8 cellular contexts compared by ENCODE assay signal in the genomic region with DNA sequence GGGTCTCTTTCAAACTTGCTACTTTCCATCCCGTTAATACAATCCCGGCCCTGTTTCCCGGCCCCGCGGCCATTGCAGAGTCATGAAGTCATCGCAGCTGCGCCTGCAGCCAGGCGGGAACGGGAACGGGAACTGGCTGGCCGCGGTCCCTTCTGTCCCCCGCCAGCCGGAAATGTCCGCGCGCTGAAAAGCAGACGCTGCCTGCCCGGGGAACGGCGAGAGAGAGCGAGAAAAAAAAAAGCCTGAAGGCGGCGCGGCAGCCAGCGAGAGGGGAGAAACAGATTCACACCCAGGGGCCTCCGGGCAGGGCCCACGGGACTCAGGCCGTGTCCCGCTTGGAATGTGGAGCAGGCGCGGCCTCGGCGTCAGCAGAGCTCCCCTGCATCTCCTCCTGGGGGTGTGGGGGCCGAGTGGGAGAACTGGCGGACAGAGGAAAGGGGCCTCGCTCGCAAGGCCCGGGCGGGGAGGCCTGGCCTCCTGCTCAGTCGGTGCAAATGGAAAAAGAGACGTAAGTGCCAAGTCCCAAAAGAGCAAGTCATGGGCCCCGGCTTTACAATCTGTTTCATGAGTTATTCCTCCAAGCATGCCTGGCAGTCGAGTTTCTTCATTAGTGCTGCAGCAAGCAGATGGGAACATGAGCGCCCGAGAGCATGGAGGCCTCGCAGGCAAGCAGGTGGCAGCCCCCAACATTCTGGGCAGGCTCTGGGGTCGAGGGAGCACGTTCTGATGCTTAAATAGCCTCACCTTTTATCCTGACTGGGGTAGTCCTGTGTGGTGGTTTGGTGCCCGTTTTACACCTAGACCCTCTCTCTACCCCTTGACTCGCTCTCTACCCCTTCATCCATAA.
A peak's percentile ranks its signal among the peaks of the same experiment; 100 is the strongest.
DNase-seq lines count a peak whose midpoint lies in the region; ATAC-seq and TF ChIP-seq lines count a peak whose summit lies in the region.

No MANE protein-coding gene starts in this region.

- peaks cover 0 to 14% (median 0%) of the 10 kb centered on the region in 9 donors for H3K27me3 ChIP-seq in heart left ventricle

- TF ChIP-seq POLR2A in heart left ventricle (IDR thresholded peaks at IDR 0.05), result no peak

- no peaks in the 10 kb centered on the region for H3K36me3 ChIP-seq in heart left ventricle

- peak; percentile 86 to 97 (median 96) for ATAC-seq in heart left ventricle
- peak; percentile 78 for ATAC-seq in omental fat pad (ENCODE audit: low FRiP score)
- ATAC-seq in GM18520 (IDR thresholded peaks at IDR 0.05; ENCODE audit: unreplicated experiment), result no peak
- ATAC-seq in HG03457 (IDR thresholded peaks at IDR 0.05; ENCODE audit: unreplicated experiment), result no peak
- ATAC-seq in GM21367 (IDR thresholded peaks at IDR 0.05; ENCODE audit: unreplicated experiment), result no peak

- WGBS in heart left ventricle, 4 donors, result 14 to 17% (median 16%) methylated on average over 42 to 51 of the region's 51 CpGs

- peak; percentile 6 for DNase-seq in stimulated activated CD4-positive, alpha-beta T cell treated with anti-CD3 and anti-CD28 coated beads, Interleukin-15, amount 100 ng/mL, for 24 hours
- DNase-seq in stimulated activated CD4-positive, alpha-beta T cell treated with anti-CD3 and anti-CD28 coated beads, Interleukin-1b, Interleukin-23, amount 100 ng/mL, for 48 hours, result no peak
- peak; percentile 45 for DNase-seq in amniotic stem cell (lab: John Stamatoyannopoulos, UW)
- DNase-seq in heart left ventricle, result peak; percentile 89 to 92 (median 89)
- peak; percentile 42 for DNase-seq in omental fat pad (ENCODE audit: low spot score)

- TF ChIP-seq CTCF in heart left ventricle (IDR thresholded peaks at IDR 0.05) (peak in 7 of 12 donors; percentile 6 to 49 (median 29)), omental fat pad (IDR thresholded peaks at IDR 0.05) (no peak)

- H3K27ac ChIP-seq in heart left ventricle, result peak overlapping the region; percentile 66 to 92 (median 84)

- H3K4me3 ChIP-seq in heart left ventricle, result peak overlapping the region in 11 of 12 donors; percentile 13 to 53 (median 47)

- intact Hi-C loops in heart left ventricle (cut with DNase I), result loop anchor here in 6 of 10 donors (2.0 to 10.0 kb wide), 3 partner anchors 201 to 204 kb away; a partner anchor contains a TSS

- peaks cover 0 to 11% (median 0%) of the 10 kb centered on the region in 12 donors for H3K9me3 ChIP-seq in heart left ventricle

- peaks cover 0 to 21% (median 11%) of the 10 kb centered on the region in 12 donors for H3K4me1 ChIP-seq in heart left ventricle

Comparison
In these comparisons a context has a peak if more than half of its experiments do, and no peak if none do; other contexts are left out.
1. ATAC-seq: peak in heart left ventricle (4 of 4) and omental fat pad (single experiment); none in GM18520 (single experiment), HG03457 (single experiment) and GM21367 (single experiment).
2. CTCF ChIP-seq: peak in heart left ventricle (7 of 12); none in omental fat pad (0 of 3).